ENCODE assay signal across 8 cellular contexts in genomic region chr7:92695308-92696261, GRCh38.
DNase-seq lines count a peak whose midpoint lies in the region; TF ChIP-seq lines count a peak whose summit lies in the region.

No MANE protein-coding gene starts in this region.

- H3K36me3 ChIP-seq in BJ (ENCODE audit: control insufficient read depth, insufficient read depth, low read length) (no peaks in the 10 kb centered on the region), cardiac muscle cell (no peaks in the 10 kb centered on the region), Karpas-422 (ENCODE audit: insufficient read depth, low read length) (0 out of 2 replicates have a peak, but pooled peaks cover 3% of the 10 kb centered on the region)

- H3K27me3 Mint-ChIP-seq in activated naive CD8-positive, alpha-beta T cell, result no peaks in the 10 kb centered on the region
- no peaks in the 10 kb centered on the region for H3K27me3 Mint-ChIP-seq in osteocyte (ENCODE audit: unreplicated experiment)

- H3K4me3 ChIP-seq in BJ (ENCODE audit: low read depth, low read length) (peak overlapping the region; percentile 51), cardiac muscle cell (peak overlapping the region; percentile 26), Karpas-422 (ENCODE audit: low read length) (no peak overlapping the region)

- H3K4me1 ChIP-seq in cardiac muscle cell (ENCODE audit: low read depth) (peaks cover 41% of the 10 kb centered on the region), Karpas-422 (ENCODE audit: low read length) (no peaks in the 10 kb centered on the region)

- peak overlapping the region; percentile 46 for H3K27ac Mint-ChIP-seq in activated naive CD8-positive, alpha-beta T cell
- H3K27ac Mint-ChIP-seq in osteocyte (ENCODE audit: unreplicated experiment), result peak overlapping the region; percentile 96

- no peaks in the 10 kb centered on the region for H3K9me3 ChIP-seq in cardiac muscle cell (ENCODE audit: low read depth)
- H3K9me3 ChIP-seq in Karpas-422 (ENCODE audit: low read length), result no peaks in the 10 kb centered on the region

- no peaks in the 10 kb centered on the region for H4K20me1 ChIP-seq in Karpas-422 (ENCODE audit: insufficient read depth, low read depth, low read length)

- no peak overlapping the region for H3K4me2 ChIP-seq in Karpas-422 (ENCODE audit: low read depth, low read length, poor library complexity, severe bottlenecking)

- H3K9me3 Mint-ChIP-seq in activated naive CD8-positive, alpha-beta T cell (ENCODE audit: low read depth), result peaks cover 3% of the 10 kb centered on the region
- H3K9me3 Mint-ChIP-seq in osteocyte (ENCODE audit: unreplicated experiment), result no peaks in the 10 kb centered on the region

- H3K79me2 ChIP-seq in Karpas-422 (ENCODE audit: low read length), result peaks cover 58% of the 10 kb centered on the region

- TF ChIP-seq CTCF in BJ (IDR thresholded peaks at IDR 0.05; ENCODE audit: insufficient read depth, low read depth, low read length) (no peak), cardiac muscle cell (IDR thresholded peaks at IDR 0.05; ENCODE audit: low read depth, low read length) (no peak), osteocyte (IDR thresholded peaks at IDR 0.05) (no peak), GM10266 (IDR thresholded peaks at IDR 0.05; ENCODE audit: control insufficient read depth, insufficient read depth, low read depth, missing control alignments) (no peak), GM20000 (IDR thresholded peaks at IDR 0.05; ENCODE audit: extremely low read depth, missing control alignments) (no peak)

- peak overlapping the region; percentile 96 for H3K27ac ChIP-seq in cardiac muscle cell
- H3K27ac ChIP-seq in Karpas-422 (ENCODE audit: low read length), result no peak overlapping the region

- H3K4me3 Mint-ChIP-seq in activated naive CD8-positive, alpha-beta T cell, result peak overlapping the region; percentile 33
- H3K4me3 Mint-ChIP-seq in osteocyte (ENCODE audit: unreplicated experiment), result peak overlapping the region; percentile 76

- H3K36me3 Mint-ChIP-seq in activated naive CD8-positive, alpha-beta T cell, result peaks cover 4% of the 10 kb centered on the region
- H3K36me3 Mint-ChIP-seq in osteocyte (ENCODE audit: unreplicated experiment), result peaks cover 2% of the 10 kb centered on the region

- CTCF ChIA-PET in BJ (lab: Yijun Ruan, JAX), result interaction anchor here (0.5 to 7.1 kb wide), 6 partner anchors 25 to 725 kb away, joined by 3 to 38 read pairs (median 3); no protein-coding TSS in a partner anchor

- H3K9me2 ChIP-seq in Karpas-422 (replicated peaks; ENCODE audit: insufficient read depth, low read length), result no peaks in the 10 kb centered on the region

- peaks cover 48% of the 10 kb centered on the region for H3K4me1 Mint-ChIP-seq in activated naive CD8-positive, alpha-beta T cell (ENCODE audit: low read depth)
- peaks cover 61% of the 10 kb centered on the region for H3K4me1 Mint-ChIP-seq in osteocyte (ENCODE audit: unreplicated experiment)

- POLR2A ChIA-PET in BJ (lab: Charles Lee), result interaction anchor here (0.6 kb wide), 2 partner anchors 82 to 86 kb away, joined by 3 read pairs; no protein-coding TSS in a partner anchor

- peak; percentile 76 for DNase-seq in BJ (ENCODE audit: low read depth)
- peak; percentile 65 for DNase-seq in HK-2 (ENCODE audit: unreplicated experiment)
- DNase-seq in cardiac muscle cell (ENCODE audit: low read depth in 1 of 2, low spot score in 1 of 2), result peak; percentile 85 to 95
- DNase-seq in osteocyte (ENCODE audit: extremely low spot score, unreplicated experiment), result no peak
- DNase-seq in GM10266 (ENCODE audit: extremely low spot score), result no peak
- DNase-seq in GM20000 (ENCODE audit: low spot score), result no peak
- no peak for DNase-seq in Karpas-422

- no peak overlapping the region for H2AFZ ChIP-seq in Karpas-422 (ENCODE audit: low read length)

- no peaks in the 10 kb centered on the region for H3K27me3 ChIP-seq in BJ (ENCODE audit: control insufficient read depth, insufficient read depth, low read length)
- H3K27me3 ChIP-seq in cardiac muscle cell, result no peaks in the 10 kb centered on the region
- H3K27me3 ChIP-seq in Karpas-422 (ENCODE audit: low read length), result no peaks in the 10 kb centered on the region

- H3K9ac ChIP-seq in Karpas-422 (ENCODE audit: low read length), result no peak overlapping the region

Comparison
In these comparisons a context has a peak if more than half of its experiments do, and no peak if none do; other contexts are left out.
1. DNase-seq: peak in BJ (single experiment), HK-2 (single experiment) and cardiac muscle cell (2 of 2); none in osteocyte (single experiment), GM10266 (single experiment), GM20000 (single experiment) and Karpas-422 (single experiment).